Comparison of ENCODE assay signal across 29 cellular contexts in genomic region chr6:79042799-79043126, GRCh38. TPM values are rescaled to one million over a fixed set of nuclear protein-coding genes. Genes with fewer than 3 reads are reported as not detected.
DNase-seq lines count a peak whose midpoint lies in the region; ATAC-seq, FAIRE-seq and TF ChIP-seq lines count a peak whose summit lies in the region.
"Had no signal": no experiment of that assay in that cellular context is flagged by ENCODE, and none has a peak within 500 bp of the region (broad histone marks: within the 10 kb centered on the region; RNA-seq: fewer than 3 reads in every experiment).

No MANE protein-coding gene starts in this region.

- peaks cover 33 to 69% (median 57%) of the 10 kb centered on the region in 4 donors for H3K4me1 Mint-ChIP-seq in CD4-positive, alpha-beta memory T cell

- peak; percentile 24 for ATAC-seq in GM19328 (IDR thresholded peaks at IDR 0.05; ENCODE audit: unreplicated experiment)
- peak; percentile 23 for ATAC-seq in HG03342 (IDR thresholded peaks at IDR 0.05; ENCODE audit: unreplicated experiment)
- ATAC-seq in left ventricle myocardium superior: no peak
- no peak for ATAC-seq in HG03469 (IDR thresholded peaks at IDR 0.05; ENCODE audit: unreplicated experiment)
- ATAC-seq: gastrocnemius medialis; GM23338; natural killer cell; stimulated activated memory B cell treated with anti-CD40 and anti-IgM and Interleukin-4, amounts not matched to agents 10 μg/mL and 1 μg/mL and 100 μg/mL, for 72 hours had no signal

- intact Hi-C loops in CD4-positive, alpha-beta memory T cell (cut with micrococcal nuclease): loop anchor here (1.0 to 5.0 kb wide), 3 partner anchors 8 to 45 kb away; partner anchors contain the start of gene PHIP
- intact Hi-C loops in left ventricle myocardium superior (cut with micrococcal nuclease): no loop called here

- CTCF ChIA-PET in CD4-positive, alpha-beta memory T cell (lab: Charles Lee; ENCODE audit: partially characterized antibody): interaction anchor here (1.2 kb wide), 1 partner anchor 36 kb away, joined by 3 read pairs; no protein-coding TSS in a partner anchor

- H3K4me3 ChIP-seq in CD4-positive, alpha-beta memory T cell (ENCODE audit: low read length in 2 of 2): no peak overlapping the region
- no peak overlapping the region for H3K4me3 ChIP-seq in bronchial epithelial cell (ENCODE audit: low read depth, low read length)
- H3K4me3 ChIP-seq: BLaER1 treated with 17β-estradiol and CSF1 and Interleukin-3, amounts not matched to agents 10 nM and 100 nM; cardiac muscle cell; esophagus muscularis mucosa; gastrocnemius medialis; GM23338; Peyer's patch; smooth muscle cell; suprapubic skin had no signal

- no peak for TF ChIP-seq CTCF in bronchial epithelial cell (IDR thresholded peaks at IDR 0.05; ENCODE audit: insufficient read depth, low read length, severe bottlenecking)

- peak overlapping the region in 6 of 8 donors; percentile 10 to 72 (median 37) for H3K4me3 Mint-ChIP-seq in CD4-positive, alpha-beta memory T cell
- H3K4me3 Mint-ChIP-seq: activated naive CD4-positive, alpha-beta T cell treated with anti-CD3 and anti-CD28 coated beads, Interleukin-2, amount 10 ng/mL, durations not matched to agents 7 days and 5 days; GM23338; natural killer cell; stimulated activated memory B cell treated with anti-CD40 and anti-IgM and Interleukin-4, amounts not matched to agents 10 μg/mL and 1 μg/mL and 100 μg/mL, for 72 hours had no signal

- peaks cover 50% of the 10 kb centered on the region for H3K4me1 ChIP-seq in CD4-positive, alpha-beta memory T cell (ENCODE audit: insufficient read depth, low read length)
- H3K4me1 ChIP-seq: BLaER1 treated with 17β-estradiol and CSF1 and Interleukin-3, amounts not matched to agents 10 nM and 100 nM; gastrocnemius medialis; Peyer's patch had no signal

- H3K27ac Mint-ChIP-seq in CD4-positive, alpha-beta memory T cell: peak overlapping the region in 4 of 7 donors; percentile 10 to 75 (median 30)
- H3K27ac Mint-ChIP-seq: activated naive CD4-positive, alpha-beta T cell treated with anti-CD3 and anti-CD28 coated beads, Interleukin-2, amount 10 ng/mL, durations not matched to agents 7 days and 5 days; activated T-cell treated with anti-CD3 and anti-CD28 coated beads, Interleukin-2, amount 50 U/mL, for 72 hours; GM23338; stimulated activated memory B cell treated with anti-CD40 and anti-IgM and Interleukin-4, amounts not matched to agents 10 μg/mL and 1 μg/mL and 100 μg/mL, for 72 hours had no signal

- no peaks in the 10 kb centered on the region for H3K9me3 Mint-ChIP-seq in CD4-positive, alpha-beta memory T cell
- H3K9me3 Mint-ChIP-seq: activated naive CD4-positive, alpha-beta T cell treated with anti-CD3 and anti-CD28 coated beads, Interleukin-2, amount 10 ng/mL, durations not matched to agents 7 days and 5 days; activated T-cell treated with anti-CD3 and anti-CD28 coated beads, Interleukin-2, amount 50 U/mL, for 72 hours; GM23338; natural killer cell; stimulated activated memory B cell treated with anti-CD40 and anti-IgM and Interleukin-4, amounts not matched to agents 10 μg/mL and 1 μg/mL and 100 μg/mL, for 72 hours had no signal

- H3K36me3 ChIP-seq in CD4-positive, alpha-beta memory T cell (ENCODE audit: insufficient read depth, low read length): peaks cover 7% of the 10 kb centered on the region
- H3K36me3 ChIP-seq in bronchial epithelial cell (ENCODE audit: control insufficient read depth, insufficient read depth, low read length): peaks cover 1% of the 10 kb centered on the region

- no peaks in the 10 kb centered on the region for H3K27me3 Mint-ChIP-seq in CD4-positive, alpha-beta memory T cell
- H3K27me3 Mint-ChIP-seq: activated naive CD4-positive, alpha-beta T cell treated with anti-CD3 and anti-CD28 coated beads, Interleukin-2, amount 10 ng/mL, durations not matched to agents 7 days and 5 days; stimulated activated memory B cell treated with anti-CD40 and anti-IgM and Interleukin-4, amounts not matched to agents 10 μg/mL and 1 μg/mL and 100 μg/mL, for 72 hours had no signal

- no peak for DNase-seq in CD4-positive, alpha-beta memory T cell
- DNase-seq in bronchial epithelial cell (ENCODE audit: low read depth): peak; percentile 17
- no peak for DNase-seq in left ventricle myocardium superior
- no peak for DNase-seq in NCI-H2227 treated with DMSO at 0.1 percent for 48 hours (lab: John Stamatoyannopoulos, UW)
- DNase-seq: activated CD8-positive, alpha-beta memory T cell treated with anti-CD3 and anti-CD28 coated beads for 24 hours; activated naive CD4-positive, alpha-beta T cell treated with anti-CD3 and anti-CD28 coated beads, Interleukin-2, amount 10 ng/mL, durations not matched to agents 7 days and 5 days; activated T-cell treated with anti-CD3 and anti-CD28 coated beads, Interleukin-2, amount 50 U/mL, for 72 hours; amygdala; cortex of kidney; gastrocnemius medialis; hypothalamus; midbrain; natural killer cell; NCI-H446 treated with DMSO at 0.1 percent for 48 hours; NK-92 treated with Interleukin-12 subunit alpha and Interleukin-12 subunit beta, amount 100 ng/mL, for 24 hours; Peyer's patch; SIG-M5; stimulated activated CD4-positive, alpha-beta T cell treated with anti-CD3 and anti-CD28 coated beads, Interleukin-2, amount 100 ng/mL, for 24 hours had no signal

- H3K27me3 ChIP-seq in CD4-positive, alpha-beta memory T cell (ENCODE audit: insufficient read depth, low read length): no peaks in the 10 kb centered on the region
- H3K27me3 ChIP-seq in bronchial epithelial cell (ENCODE audit: control insufficient read depth, insufficient read depth, low read length): no peaks in the 10 kb centered on the region
- H3K27me3 ChIP-seq: BLaER1 treated with 17β-estradiol and CSF1 and Interleukin-3, amounts not matched to agents 10 nM and 100 nM; cardiac muscle cell; esophagus muscularis mucosa; gastrocnemius medialis; Peyer's patch; suprapubic skin had no signal

- peaks cover 26 to 38% of the 10 kb centered on the region in 2 donors for H3K36me3 Mint-ChIP-seq in CD4-positive, alpha-beta memory T cell
- H3K36me3 Mint-ChIP-seq: natural killer cell had no signal

- no peak overlapping the region for H3K27ac ChIP-seq in CD4-positive, alpha-beta memory T cell (ENCODE audit: low read depth, low read length)
- H3K27ac ChIP-seq: BLaER1 treated with 17β-estradiol and CSF1 and Interleukin-3, amounts not matched to agents 10 nM and 100 nM; cardiac muscle cell; esophagus muscularis mucosa; gastrocnemius medialis; HL-60; Peyer's patch; suprapubic skin had no signal

- no peak for FAIRE-seq in bronchial epithelial cell (lab: Jason Lieb, UNC)

- POLR2A ChIA-PET in CD4-positive, alpha-beta memory T cell (lab: Charles Lee; ENCODE audit: partially characterized antibody): interaction anchor here (0.7 to 2.7 kb wide), 2 partner anchors 12 to 35 kb away, joined by 3 to 27 read pairs; partner anchors contain the start of gene PHIP

- no peaks in the 10 kb centered on the region for H3K9me3 ChIP-seq in CD4-positive, alpha-beta memory T cell (ENCODE audit: control insufficient read depth in 1 of 2, low read length in 2 of 2)
- H3K9me3 ChIP-seq: BLaER1 treated with 17β-estradiol and CSF1 and Interleukin-3, amounts not matched to agents 10 nM and 100 nM; esophagus muscularis mucosa; gastrocnemius medialis; Peyer's patch; suprapubic skin had no signal

RNA-seq across cellular contexts. Expression of gene PHIP, which starts 35.3 kb away (rescaled TPM):
- 10 to 100 TPM; 45.2 to 46.8 TPM for total RNA-seq in CD4-positive, alpha-beta memory T cell
- 10 to 100 TPM; 10.5 to 14.1 TPM for polyA plus RNA-seq in CD4-positive, alpha-beta memory T cell
- total RNA-seq in bronchial epithelial cell (12.9 and 13.2 TPM in 2 replicates), left ventricle myocardium superior (17.3 TPM)

Comparison
In these comparisons a context has a peak if more than half of its experiments do, and no peak if none do; other contexts are left out.
1. ATAC-seq: peak in GM19328 (single experiment) and HG03342 (single experiment); none in left ventricle myocardium superior (single experiment) and HG03469 (single experiment).